Comparison of ENCODE assay signal across 27 cellular contexts in genomic region chr1:156522443-156522970, GRCh38. TPM values are rescaled to one million over a fixed set of nuclear protein-coding genes. Genes with fewer than 3 reads are reported as not detected.
A peak's percentile ranks its signal among the peaks of the same experiment; 100 is the strongest.
DNase-seq lines count a peak whose midpoint lies in the region; ATAC-seq, FAIRE-seq and TF ChIP-seq lines count a peak whose summit lies in the region.
"Had no signal": no experiment of that assay in that cellular context is flagged by ENCODE, and none has a peak within 500 bp of the region (broad histone marks: within the 10 kb centered on the region; RNA-seq: fewer than 3 reads in every experiment).

No MANE protein-coding gene starts in this region.

- intact Hi-C loops in Calu3 (cut with micrococcal nuclease; ENCODE audit: unreplicated experiment), result no loop called here
- intact Hi-C loops in K562 (cut with micrococcal nuclease), result no loop called here
- intact Hi-C loops in mammary epithelial cell (cut with micrococcal nuclease), result no loop called here

- H3K4me3 ChIP-seq in BLaER1 (no peak overlapping the region), K562 (no peak overlapping the region), mammary epithelial cell (replicated peaks in 1 of 3; ENCODE audit: insufficient read depth in 1 of 3, low read depth in 2 of 3, low read length in 3 of 3) (no peak overlapping the region)
- H3K4me3 ChIP-seq: A549, GM12878, GM23248 had no signal

- H3K27ac Mint-ChIP-seq in Calu3 (ENCODE audit: unreplicated experiment) (no peak overlapping the region), type B pancreatic cell (no peak overlapping the region)
- H3K27ac Mint-ChIP-seq: CD4-positive, CD25-positive, alpha-beta regulatory T cell; CD8-positive, alpha-beta T cell had no signal

- BruUV-seq in Calu3 (replicated peaks; lab: Mats Ljungman, UMichigan) (TSS peak; percentile 26), K562 (replicated peaks; lab: Mats Ljungman, UMichigan) (no TSS peak), mammary epithelial cell (replicated peaks; lab: Mats Ljungman, UMichigan) (no TSS peak)

- H3K27me3 ChIP-seq in BLaER1, result no peaks in the 10 kb centered on the region
- no peaks in the 10 kb centered on the region for H3K27me3 ChIP-seq in K562 (ENCODE audit: control insufficient read depth in 2 of 2, insufficient read depth in 2 of 2, low read length in 2 of 2)
- H3K27me3 ChIP-seq in mammary epithelial cell (ENCODE audit: insufficient read depth, low read length), result peaks cover 2% of the 10 kb centered on the region
- H3K27me3 ChIP-seq: BE2C had no signal

- H3K9ac ChIP-seq in BLaER1 (no peak overlapping the region), K562 (ENCODE audit: insufficient read depth in 1 of 2, low read depth in 2 of 2, low read length in 2 of 2) (no peak overlapping the region), mammary epithelial cell (ENCODE audit: insufficient read depth, low read length) (no peak overlapping the region)
- H3K9ac ChIP-seq: GM23248 had no signal

- H3K9me1 ChIP-seq in K562 (ENCODE audit: control insufficient read depth, insufficient read depth, low read length), result no peaks in the 10 kb centered on the region

- dilution Hi-C loops in mammary epithelial cell (cut with HindIII; ENCODE audit: low sequenced_read_pairs), result loop anchor here (10.0 kb wide), 1 partner anchor 58 kb away; no protein-coding TSS in a partner anchor

- TF ChIP-seq EP300 in K562 (IDR thresholded peaks at IDR 0.05; ENCODE audit: low read length), result no peak

- H4K20me1 ChIP-seq in BLaER1 (no peaks in the 10 kb centered on the region), K562 (replicated peaks; ENCODE audit: control insufficient read depth, insufficient read depth, low read length) (no peaks in the 10 kb centered on the region), mammary epithelial cell (ENCODE audit: insufficient read depth, low read length) (no peaks in the 10 kb centered on the region)

- peaks cover 12% of the 10 kb centered on the region for H3K36me3 ChIP-seq in BLaER1
- peaks cover 10% of the 10 kb centered on the region; the same call in 2 of the 3 replicates for H3K36me3 ChIP-seq in K562 (ENCODE audit: control insufficient read depth, insufficient read depth, low read length)
- H3K36me3 ChIP-seq in mammary epithelial cell (ENCODE audit: insufficient read depth, low read length), result no peaks in the 10 kb centered on the region

- CTCF ChIA-PET in Calu3 (lab: Charles Lee), result no interaction called here
- CTCF ChIA-PET in K562 (lab: Yijun Ruan, JAX; ENCODE audit: low intra/inter-chr PET ratio), result no interaction called here
- CTCF ChIA-PET in mammary epithelial cell (lab: Charles Lee; ENCODE audit: low non-redundant PET), result no interaction called here

- peaks cover 15% of the 10 kb centered on the region for H3K36me3 Mint-ChIP-seq in Calu3 (ENCODE audit: insufficient read depth, unreplicated experiment)
- peaks cover 9% of the 10 kb centered on the region for H3K36me3 Mint-ChIP-seq in type B pancreatic cell
- H3K36me3 Mint-ChIP-seq: CD4-positive, CD25-positive, alpha-beta regulatory T cell; CD8-positive, alpha-beta T cell had no signal

- H3K4me1 ChIP-seq in BLaER1, result peaks cover 42% of the 10 kb centered on the region
- peaks cover 31 to 33% of the 10 kb centered on the region in 2 experiments for H3K4me1 ChIP-seq in K562 (replicated peaks in 1 of 2; ENCODE audit: control insufficient read depth in 2 of 2, insufficient read depth in 2 of 2, low read length in 2 of 2)
- H3K4me1 ChIP-seq in mammary epithelial cell (ENCODE audit: insufficient read depth, low read length), result no peaks in the 10 kb centered on the region
- H3K4me1 ChIP-seq: Caco-2 had no signal

- no peak overlapping the region for H3K4me3 Mint-ChIP-seq in Calu3 (ENCODE audit: low read depth, unreplicated experiment)
- H3K4me3 Mint-ChIP-seq in type B pancreatic cell, result no peak overlapping the region
- H3K4me3 Mint-ChIP-seq: CD4-positive, CD25-positive, alpha-beta regulatory T cell; CD8-positive, alpha-beta T cell had no signal

- H3K27me3 Mint-ChIP-seq in Calu3 (ENCODE audit: unreplicated experiment) (no peaks in the 10 kb centered on the region), type B pancreatic cell (no peaks in the 10 kb centered on the region)
- H3K27me3 Mint-ChIP-seq: CD4-positive, CD25-positive, alpha-beta regulatory T cell had no signal

- TF ChIP-seq CTCF in Calu3 (IDR thresholded peaks at IDR 0.05; ENCODE audit: unreplicated experiment) (no peak), K562 (IDR thresholded peaks at IDR 0.05 in 2 of 3, conservative IDR thresholded peaks at IDR 0.05 in 1 of 3; ENCODE audit: insufficient read depth in 2 of 3, low read depth in 1 of 3, low read length in 3 of 3) (no peak), mammary epithelial cell (conservative IDR thresholded peaks at IDR 0.05 in 1 of 2, IDR thresholded peaks at IDR 0.05 in 1 of 2; ENCODE audit: extremely low read depth in 1 of 2, insufficient read depth in 1 of 2, low read depth in 1 of 2, low read length in 2 of 2) (no peak), type B pancreatic cell (conservative IDR thresholded peaks at IDR 0.05) (no peak)

- no peaks in the 10 kb centered on the region for H3K4me1 Mint-ChIP-seq in Calu3 (ENCODE audit: low read depth, unreplicated experiment)
- peaks cover 10% of the 10 kb centered on the region for H3K4me1 Mint-ChIP-seq in type B pancreatic cell (ENCODE audit: unreplicated experiment)

- DNase-seq in Calu3, result no peak
- DNase-seq in OCI-M1 (lab: John Stamatoyannopoulos, UW), result peak; percentile 24
- DNase-seq in K562 (ENCODE audit: extremely low read depth in 1 of 4, low spot score in 3 of 4), result no peak
- no peak for DNase-seq in mammary epithelial cell
- no peak for DNase-seq in activated CD8-positive, alpha-beta memory T cell treated with anti-CD3 and anti-CD28 coated beads, Interleukin-2, amount 50 U/mL, for 48 hours
- DNase-seq in type B pancreatic cell (ENCODE audit: extremely low spot score, unreplicated experiment), result no peak
- DNase-seq: 8988T; ACHN; AML-193; BE2C; Caco-2; CD4-positive, CD25-positive, alpha-beta regulatory T cell; CD8-positive, alpha-beta T cell; DMS 273 treated with DMSO at 0.1 percent for 48 hours; DMS79; EL; GDM1; GM23248; H7; HCEC 1CT had no signal

- no peak for TF ChIP-seq POLR2A in K562 (conservative IDR thresholded peaks at IDR 0.05)

- H2AFZ ChIP-seq in K562 (ENCODE audit: low read depth, low read length) (no peak overlapping the region), mammary epithelial cell (ENCODE audit: low read depth, low read length) (no peak overlapping the region)
- H2AFZ ChIP-seq: GM23248 had no signal

- no peak for FAIRE-seq in K562 (lab: Jason Lieb, UNC)
- FAIRE-seq: A549, D721Med, GM12878, GM19239, H1 had no signal

- H3K79me2 ChIP-seq in K562 (ENCODE audit: control insufficient read depth, insufficient read depth, low read length) (no peaks in the 10 kb centered on the region), mammary epithelial cell (ENCODE audit: insufficient read depth, low read length) (no peaks in the 10 kb centered on the region)

- in situ Hi-C loops in K562 (cut with MboI) (no loop called here), mammary epithelial cell (cut with MboI; ENCODE audit: low sequenced_read_pairs in 2 of 2) (no loop called here)

- H3K9me3 ChIP-seq in BLaER1 (no peaks in the 10 kb centered on the region), K562 (replicated peaks; ENCODE audit: control insufficient read depth, insufficient read depth, low read depth, low read length) (no peaks in the 10 kb centered on the region), mammary epithelial cell (replicated peaks; ENCODE audit: insufficient read depth, low read length) (no peaks in the 10 kb centered on the region)
- H3K9me3 ChIP-seq: A549, BE2C, Caco-2 had no signal

- H3K9me3 Mint-ChIP-seq in Calu3 (ENCODE audit: low read depth, unreplicated experiment), result no peaks in the 10 kb centered on the region
- H3K9me3 Mint-ChIP-seq in type B pancreatic cell, result no peaks in the 10 kb centered on the region
- H3K9me3 Mint-ChIP-seq: CD4-positive, CD25-positive, alpha-beta regulatory T cell; CD8-positive, alpha-beta T cell had no signal

- H3K27ac ChIP-seq in BLaER1 (peak overlapping the region; percentile 70; the same call in 1 of the 2 replicates), K562 (ENCODE audit: extremely low read depth, low read depth, low read length) (no peak overlapping the region; the same call in 2 of the 3 replicates), mammary epithelial cell (ENCODE audit: insufficient read depth, low read depth, low read length) (no peak overlapping the region)
- H3K27ac ChIP-seq: A549, C4-2B, GM23248 had no signal

- peak overlapping the region; percentile 6; the same call in 1 of the 2 replicates for H3K4me2 ChIP-seq in BLaER1
- H3K4me2 ChIP-seq in K562 (ENCODE audit: insufficient read depth, low read length), result no peak overlapping the region
- H3K4me2 ChIP-seq in mammary epithelial cell (ENCODE audit: insufficient read depth, low read depth, low read length), result no peak overlapping the region
- H3K4me2 ChIP-seq: A549 had no signal

- no peak for ATAC-seq in K562
- ATAC-seq: A549; CD8-positive, alpha-beta T cell; GM12878 had no signal

- POLR2A ChIA-PET in K562 (lab: Yijun Ruan, JAX), result interaction anchor here (2.9 kb wide), 1 partner anchor 13 kb away, joined by 15 read pairs; no protein-coding TSS in a partner anchor

- no peak for TF ChIP-seq RAD21 in K562 (CRISPR knock-in tag; conservative IDR thresholded peaks at IDR 0.05 in 1 of 2, IDR thresholded peaks at IDR 0.05 in 1 of 2)

RNA-seq across cellular contexts. Expression of gene MEF2D, which starts 21.9 kb away (rescaled TPM):
- total RNA-seq in Calu3 (2022) (48.4 and 54.1 TPM in 2 replicates), K562 (2014; rRNA removed) (5.4 and 6.5 TPM in 2 replicates), K562 (2014; rRNA removed; fragmentation: Illumina TruSeq; extraction: Trizol) (1.3 and 1.7 TPM in 2 replicates), K562 (2015; rRNA removed; fragmentation: Illumina TruSeq; extraction: Trizol) (2.6 and 2.7 TPM in 2 replicates), K562 (2021) (13.8 and 19.5 TPM in 2 replicates), mammary epithelial cell (10 to 100 TPM in 1 of 2 donors, 1 to 10 TPM in 1; 9.2 to 34.3 TPM), type B pancreatic cell (ENCODE audit: low replicate concordance) (20.7 and 26.1 TPM in 2 replicates)
- total RNA-seq in K562 (2011; cell fraction: chromatin; rRNA removed; ENCODE audit: low replicate concordance), result 11.7 and 23.2 TPM in 2 replicates
- 10.0 and 13.7 TPM in 2 replicates for total RNA-seq in K562 (2011; cell fraction: nucleolus; rRNA removed)
- 14.1 and 18.8 TPM in 2 replicates for total RNA-seq in K562 (2011; cell fraction: nucleoplasm; rRNA removed)
- polyA plus RNA-seq in K562 (2011; rRNA removed) (2.2 and 4.6 TPM in 2 replicates), K562 (2014; fragmentation: Illumina TruSeq; extraction: Trizol) (5.0 and 8.2 TPM in 2 replicates), K562 (2014; fragmentation: Nextera tagmentation; extraction: Ambion mirVana) (under 1 TPM; 0.10 TPM), K562 (2014; rRNA removed) (6.0 and 8.2 TPM in 2 replicates), mammary epithelial cell (11.4 TPM)
- polyA plus RNA-seq in K562 (2011; cell fraction: cytosol; rRNA removed), result 3.8 and 6.0 TPM in 2 replicates
- polyA plus RNA-seq in K562 (2011; cell fraction: nucleus; rRNA removed), result 8.5 and 14.0 TPM in 2 replicates
- polyA plus RNA-seq in K562 (2012), result 8.7 and 11.3 TPM in 2 replicates
- 2.8 and 3.4 TPM in 2 replicates for polyA minus RNA-seq in K562 (2011; rRNA and poly(A)+ RNA removed)
- 3.1 and 5.6 TPM in 2 replicates for polyA minus RNA-seq in K562 (2011; cell fraction: cytosol; rRNA and poly(A)+ RNA removed)
- 4.6 and 7.7 TPM in 2 replicates for polyA minus RNA-seq in K562 (2011; cell fraction: nucleus; rRNA and poly(A)+ RNA removed)
- polyA minus RNA-seq in mammary epithelial cell, result 9.6 TPM

RNA-seq across cellular contexts. Expression of gene IQGAP3, which starts 49.9 kb away (rescaled TPM):
- total RNA-seq in Calu3 (2022) (66.2 and 93.6 TPM in 2 replicates), K562 (2014; rRNA removed) (10.5 and 14.4 TPM in 2 replicates), K562 (2014; rRNA removed; fragmentation: Illumina TruSeq; extraction: Trizol) (6.4 and 8.4 TPM in 2 replicates), K562 (2015; rRNA removed; fragmentation: Illumina TruSeq; extraction: Trizol) (9.2 and 10.8 TPM in 2 replicates), K562 (2021) (14.1 and 16.6 TPM in 2 replicates), mammary epithelial cell (10 to 100 TPM in 1 of 2 donors, 1 to 10 TPM in 1; 1.3 to 35.7 TPM), type B pancreatic cell (ENCODE audit: low replicate concordance) (17.6 and 35.3 TPM in 2 replicates)
- 82.6 and 114 TPM in 2 replicates for total RNA-seq in K562 (2011; cell fraction: chromatin; rRNA removed; ENCODE audit: low replicate concordance)
- total RNA-seq in K562 (2011; cell fraction: nucleolus; rRNA removed), result 58.8 and 62.5 TPM in 2 replicates
- total RNA-seq in K562 (2011; cell fraction: nucleoplasm; rRNA removed), result 60.2 and 63.7 TPM in 2 replicates
- polyA plus RNA-seq in K562 (2011; rRNA removed) (14.1 and 32.1 TPM in 2 replicates), K562 (2014; fragmentation: Illumina TruSeq; extraction: Trizol) (11.0 and 11.9 TPM in 2 replicates), K562 (2014; fragmentation: Nextera tagmentation; extraction: Ambion mirVana) (1 to 10 TPM; 1.4 TPM), K562 (2014; rRNA removed) (10.5 and 16.5 TPM in 2 replicates), mammary epithelial cell (16.6 TPM)
- polyA plus RNA-seq in K562 (2011; cell fraction: cytosol; rRNA removed), result 9.2 and 12.7 TPM in 2 replicates
- polyA plus RNA-seq in K562 (2011; cell fraction: nucleus; rRNA removed), result 162 and 212 TPM in 2 replicates
- 12.9 and 29.3 TPM in 2 replicates for polyA plus RNA-seq in K562 (2012)
- polyA minus RNA-seq in K562 (2011; rRNA and poly(A)+ RNA removed), result 16.0 and 26.5 TPM in 2 replicates
- 7.9 and 16.4 TPM in 2 replicates for polyA minus RNA-seq in K562 (2011; cell fraction: cytosol; rRNA and poly(A)+ RNA removed)
- 23.0 and 48.5 TPM in 2 replicates for polyA minus RNA-seq in K562 (2011; cell fraction: nucleus; rRNA and poly(A)+ RNA removed)
- 56.3 TPM for polyA minus RNA-seq in mammary epithelial cell

RNA-seq across cellular contexts. Expression of gene TTC24, which starts 57.0 kb away (rescaled TPM):
- total RNA-seq in Calu3 (2022) (not detected in 2 replicates), K562 (2014; rRNA removed) (not detected in 2 replicates), K562 (2014; rRNA removed; fragmentation: Illumina TruSeq; extraction: Trizol) (not detected in 2 replicates), K562 (2015; rRNA removed; fragmentation: Illumina TruSeq; extraction: Trizol) (not detected in 2 replicates), K562 (2021) (not detected in 2 replicates), mammary epithelial cell (not detected), type B pancreatic cell (ENCODE audit: low replicate concordance) (not detected in 2 replicates)
- not detected in 2 replicates for total RNA-seq in K562 (2011; cell fraction: chromatin; rRNA removed; ENCODE audit: low replicate concordance)
- not detected in 2 replicates for total RNA-seq in K562 (2011; cell fraction: nucleolus; rRNA removed)
- not detected in 2 replicates for total RNA-seq in K562 (2011; cell fraction: nucleoplasm; rRNA removed)
- polyA plus RNA-seq in K562 (2011; rRNA removed) (not detected in 2 replicates), K562 (2014; fragmentation: Illumina TruSeq; extraction: Trizol) (not detected in 2 replicates), K562 (2014; fragmentation: Nextera tagmentation; extraction: Ambion mirVana) (not detected), K562 (2014; rRNA removed) (not detected in 2 replicates), mammary epithelial cell (not detected)
- polyA plus RNA-seq in K562 (2011; cell fraction: cytosol; rRNA removed), result not detected in 2 replicates
- not detected in 2 replicates for polyA plus RNA-seq in K562 (2011; cell fraction: nucleus; rRNA removed)
- polyA plus RNA-seq in K562 (2012), result not detected in 2 replicates
- polyA minus RNA-seq in K562 (2011; rRNA and poly(A)+ RNA removed), result not detected in 2 replicates
- polyA minus RNA-seq in K562 (2011; cell fraction: cytosol; rRNA and poly(A)+ RNA removed), result not detected in 2 replicates
- not detected in 2 replicates for polyA minus RNA-seq in K562 (2011; cell fraction: nucleus; rRNA and poly(A)+ RNA removed)
- not detected for polyA minus RNA-seq in mammary epithelial cell
- total RNA-seq: Caco-2, GM23248, H1 had no signal
- polyA plus RNA-seq: A549, GM23248 had no signal
